19 cellular contexts compared by ENCODE assay signal in the genomic region with DNA sequence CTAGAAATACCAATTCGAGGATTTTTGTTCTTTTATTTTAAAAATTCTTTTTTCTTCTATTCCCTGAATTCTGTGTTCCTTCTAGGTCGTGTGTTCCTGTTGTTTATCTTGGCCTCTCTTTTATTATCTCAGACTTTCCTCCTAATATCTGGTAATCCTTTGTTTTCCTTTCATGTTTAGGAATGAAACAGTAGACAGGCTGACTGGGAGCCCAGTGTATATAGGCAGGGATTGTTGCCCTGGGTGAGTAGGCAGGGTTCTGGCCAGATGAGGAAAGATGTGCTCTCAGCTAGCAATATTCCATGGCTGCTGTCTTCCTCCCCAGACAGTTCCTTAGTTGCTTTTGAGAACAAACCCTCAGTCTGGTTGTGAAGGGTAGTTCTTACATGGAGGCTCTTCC.
DNase-seq lines count a peak whose midpoint lies in the region; ATAC-seq and TF ChIP-seq lines count a peak whose summit lies in the region.
"Had no signal": no experiment of that assay in that cellular context is flagged by ENCODE, and none has a peak within 500 bp of the region (broad histone marks: within the 10 kb centered on the region; RNA-seq: fewer than 3 reads in every experiment).

No MANE protein-coding gene starts in this region.

- no peaks in the 10 kb centered on the region for H3K27me3 Mint-ChIP-seq in immature natural killer cell (ENCODE audit: low read depth in 3 of 3)
- H3K27me3 Mint-ChIP-seq: activated B cell treated with CpG ODN at 0.5 μM for 24 hours; activated CD8-positive, alpha-beta memory T cell treated with anti-CD3 and anti-CD28 coated beads, Interleukin-2, amount 10 ng/mL, durations not matched to agents 7 days and 5 days had no signal

- intact Hi-C loops in sciatic nerve (cut with DNase I), result no loop called here

- no peak overlapping the region for H3K4me3 ChIP-seq in cardiac fibroblast (replicated peaks in 1 of 2; ENCODE audit: low read depth in 2 of 2, low read length in 2 of 2)
- H3K4me3 ChIP-seq: adrenal gland, colonic mucosa, ovary, thoracic aorta had no signal

- H3K4me3 Mint-ChIP-seq in immature natural killer cell, result no peak overlapping the region
- H3K4me3 Mint-ChIP-seq: activated B cell treated with CpG ODN at 0.5 μM for 24 hours; activated CD8-positive, alpha-beta memory T cell treated with anti-CD3 and anti-CD28 coated beads, Interleukin-2, amount 10 ng/mL, durations not matched to agents 7 days and 5 days had no signal

- peak; percentile 72 for ATAC-seq in sciatic nerve
- no peak for ATAC-seq in stimulated activated naive CD8-positive, alpha-beta T cell treated with anti-CD3 and anti-CD28 coated beads, Interleukin-15, Interleukin-2, amounts not matched to agents 100 U/mL and 50 U/mL, for 24 hours
- ATAC-seq: activated CD8-positive, alpha-beta memory T cell treated with anti-CD3 and anti-CD28 coated beads, Interleukin-2, amount 10 ng/mL, durations not matched to agents 7 days and 5 days; HepG2 had no signal

- H3K9me3 Mint-ChIP-seq in immature natural killer cell, result no peaks in the 10 kb centered on the region
- H3K9me3 Mint-ChIP-seq: activated B cell treated with CpG ODN at 0.5 μM for 24 hours had no signal

- no peak overlapping the region for H3K27ac Mint-ChIP-seq in immature natural killer cell
- H3K27ac Mint-ChIP-seq: activated B cell treated with CpG ODN at 0.5 μM for 24 hours; activated CD8-positive, alpha-beta memory T cell treated with anti-CD3 and anti-CD28 coated beads, Interleukin-2, amount 10 ng/mL, durations not matched to agents 7 days and 5 days had no signal

- no peak for TF ChIP-seq CTCF in cardiac fibroblast (IDR thresholded peaks at IDR 0.05; ENCODE audit: low read depth, low read length)

- no peaks in the 10 kb centered on the region for H3K4me1 Mint-ChIP-seq in immature natural killer cell
- H3K4me1 Mint-ChIP-seq: activated B cell treated with CpG ODN at 0.5 μM for 24 hours; activated CD8-positive, alpha-beta memory T cell treated with anti-CD3 and anti-CD28 coated beads, Interleukin-2, amount 10 ng/mL, durations not matched to agents 7 days and 5 days had no signal

- no peaks in the 10 kb centered on the region for H3K36me3 Mint-ChIP-seq in immature natural killer cell
- H3K36me3 Mint-ChIP-seq: activated CD8-positive, alpha-beta memory T cell treated with anti-CD3 and anti-CD28 coated beads, Interleukin-2, amount 10 ng/mL, durations not matched to agents 7 days and 5 days had no signal

- peak; percentile 7 for DNase-seq in HS-27A (ENCODE audit: low read depth)
- peak; percentile 19 to 26 for DNase-seq in cardiac fibroblast (ENCODE audit: low read depth in 2 of 2)
- peak; percentile 15 for DNase-seq in iPS-NIHi7 (ENCODE audit: extremely low spot score)
- DNase-seq in sciatic nerve (ENCODE audit: low spot score), result no peak
- DNase-seq in OCI-M1 (lab: John Stamatoyannopoulos, UW), result no peak
- DNase-seq in stimulated activated naive CD8-positive, alpha-beta T cell treated with anti-CD3 and anti-CD28 coated beads, Interleukin-15, Interleukin-2, amounts not matched to agents 100 U/mL and 50 U/mL, for 24 hours, result no peak
- DNase-seq in immature natural killer cell, result no peak
- DNase-seq in NK-92 (lab: John Stamatoyannopoulos, UW; ENCODE audit: unreplicated experiment), result no peak
- DNase-seq: activated B cell treated with CpG ODN at 0.5 μM for 24 hours; activated CD8-positive, alpha-beta memory T cell treated with anti-CD3 and anti-CD28 coated beads, Interleukin-2, amount 10 ng/mL, durations not matched to agents 7 days and 5 days; adrenal gland; colonic mucosa; NCI-H2029; NCI-H446 treated with DMSO at 0.1 percent for 48 hours; ovary; SHP77; small intestine had no signal

Comparison
In these comparisons a context has a peak if more than half of its experiments do, and no peak if none do; other contexts are left out.
1. DNase-seq: peak in HS-27A (single experiment), cardiac fibroblast (2 of 2) and iPS-NIHi7 (single experiment); none in sciatic nerve (single experiment), OCI-M1 (single experiment), stimulated activated naive CD8-positive, alpha-beta T cell treated with anti-CD3 and anti-CD28 coated beads, Interleukin-15, Interleukin-2, amounts not matched to agents 100 U/mL and 50 U/mL, for 24 hours (single experiment), immature natural killer cell (0 of 3) and NK-92 (single experiment).